Comparison of ENCODE assay signal across 16 cellular contexts in the genomic region with DNA sequence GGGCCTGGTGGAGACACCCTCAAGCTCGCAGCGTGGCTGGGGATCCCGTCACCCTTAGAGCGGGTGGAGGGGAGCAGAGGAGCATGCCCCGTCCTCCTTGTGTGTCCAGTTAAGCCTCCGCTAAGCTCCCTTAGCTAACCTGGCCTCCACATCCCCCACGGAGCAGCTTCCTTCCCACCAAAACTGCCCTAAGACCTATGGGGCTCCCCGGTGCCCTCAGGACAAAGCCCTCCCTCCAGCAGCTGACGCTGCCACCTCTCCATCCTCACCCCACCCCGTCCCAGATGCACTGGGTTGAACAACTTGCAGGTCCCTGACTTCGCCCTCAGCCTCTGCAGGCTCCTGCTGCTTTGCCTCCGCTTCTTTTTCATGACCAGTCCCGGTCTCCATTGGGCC. TPM values are rescaled to one million over a fixed set of nuclear protein-coding genes. Genes with fewer than 3 reads are reported as not detected.
A peak's percentile ranks its signal among the peaks of the same experiment; 100 is the strongest.
DNase-seq lines count a peak whose midpoint lies in the region; ATAC-seq and TF ChIP-seq lines count a peak whose summit lies in the region.
"Had no signal": no experiment of that assay in that cellular context is flagged by ENCODE, and none has a peak within 500 bp of the region (broad histone marks: within the 10 kb centered on the region; RNA-seq: fewer than 3 reads in every experiment).

No MANE protein-coding gene starts in this region.

- no peaks in the 10 kb centered on the region for H3K9me3 Mint-ChIP-seq in activated CD8-positive, alpha-beta memory T cell treated with anti-CD3 and anti-CD28 coated beads, Interleukin-2, amount 10 ng/mL, durations not matched to agents 7 days and 5 days (ENCODE audit: low read depth)
- H3K9me3 Mint-ChIP-seq: activated CD4-positive, alpha-beta memory T cell treated with anti-CD3 and anti-CD28 coated beads, Interleukin-2, amount 10 ng/mL, durations not matched to agents 7 days and 5 days had no signal

- H2BK12ac ChIP-seq in mesenchymal stem cell (ENCODE audit: low read length in 2 of 2): peak overlapping the region; percentile 23 to 83

- DNase-seq in Panc1 (ENCODE audit: low read depth, low spot score): no peak
- no peak for DNase-seq in coronary artery (ENCODE audit: low spot score)
- no peak for DNase-seq in mesenchymal stem cell
- no peak for DNase-seq in tibial nerve (ENCODE audit: low spot score in 2 of 2)
- DNase-seq in activated CD8-positive, alpha-beta memory T cell treated with anti-CD3 and anti-CD28 coated beads, Interleukin-2, amount 10 ng/mL, durations not matched to agents 7 days and 5 days: no peak
- no peak for DNase-seq in KBM-7
- no peak for DNase-seq in stimulated activated CD8-positive, alpha-beta memory T cell treated with anti-CD3 and anti-CD28 coated beads, Interleukin-4, amount 100 ng/mL, for 48 hours
- DNase-seq: activated CD4-positive, alpha-beta memory T cell treated with anti-CD3 and anti-CD28 coated beads, Interleukin-2, amount 10 ng/mL, durations not matched to agents 7 days and 5 days; activated effector memory CD4-positive, alpha-beta T cell treated with Interleukin-2 at 50 U/mL for 16 hours; KG1; NCI-H1436 treated with DMSO at 0.1 percent for 48 hours; NCI-H524 treated with DMSO at 0.1 percent for 48 hours; T-helper 9 cell had no signal

- H3K4me1 ChIP-seq in Panc1 (ENCODE audit: control insufficient read depth, insufficient read depth, low read length) (peaks cover 55% of the 10 kb centered on the region), mesenchymal stem cell (ENCODE audit: control insufficient read depth, insufficient read depth, low read depth, low read length) (peaks cover 92% of the 10 kb centered on the region), tibial nerve (peaks cover 0 to 89% (median 41%) of the 10 kb centered on the region in 4 donors)

- H4K91ac ChIP-seq in mesenchymal stem cell (ENCODE audit: low read length): peak overlapping the region; percentile 86

- H3K4me3 Mint-ChIP-seq in activated CD8-positive, alpha-beta memory T cell treated with anti-CD3 and anti-CD28 coated beads, Interleukin-2, amount 10 ng/mL, durations not matched to agents 7 days and 5 days: no peak overlapping the region
- H3K4me3 Mint-ChIP-seq: activated CD4-positive, alpha-beta memory T cell treated with anti-CD3 and anti-CD28 coated beads, Interleukin-2, amount 10 ng/mL, durations not matched to agents 7 days and 5 days had no signal

- peak overlapping the region; percentile 91 for H3K9ac ChIP-seq in mesenchymal stem cell (ENCODE audit: low read length)
- H3K9ac ChIP-seq: parathyroid adenoma had no signal

- no peak overlapping the region for H3K27ac Mint-ChIP-seq in activated CD8-positive, alpha-beta memory T cell treated with anti-CD3 and anti-CD28 coated beads, Interleukin-2, amount 10 ng/mL, durations not matched to agents 7 days and 5 days
- H3K27ac Mint-ChIP-seq: activated CD4-positive, alpha-beta memory T cell treated with anti-CD3 and anti-CD28 coated beads, Interleukin-2, amount 10 ng/mL, durations not matched to agents 7 days and 5 days had no signal

- H4K8ac ChIP-seq in mesenchymal stem cell (ENCODE audit: low read length): no peak overlapping the region

- TF ChIP-seq CTCF in Panc1 (IDR thresholded peaks at IDR 0.05) (no peak), coronary artery (IDR thresholded peaks at IDR 0.05) (no peak), tibial nerve (IDR thresholded peaks at IDR 0.05) (no peak)

- no TSS peak for BruUV-seq in Panc1 (replicated peaks; lab: Mats Ljungman, UMichigan)

- H3K4me1 Mint-ChIP-seq in activated CD8-positive, alpha-beta memory T cell treated with anti-CD3 and anti-CD28 coated beads, Interleukin-2, amount 10 ng/mL, durations not matched to agents 7 days and 5 days: peaks cover 10% of the 10 kb centered on the region

- peak overlapping the region in 1 of 2 experiments; percentile 35; a peak in 2 of 4 replicates for H3K4me3 ChIP-seq in Panc1 (ENCODE audit: low read depth in 2 of 2, low read length in 2 of 2)
- peak overlapping the region; percentile 58 for H3K4me3 ChIP-seq in coronary artery
- peak overlapping the region in 1 of 2 experiments; percentile 64 for H3K4me3 ChIP-seq in mesenchymal stem cell (ENCODE audit: insufficient read depth in 1 of 2, low read depth in 1 of 2, low read length in 2 of 2)
- peak overlapping the region in 1 of 4 donors; percentile 15 for H3K4me3 ChIP-seq in tibial nerve

- TF ChIP-seq EP300 in tibial nerve (IDR thresholded peaks at IDR 0.05): no peak

- H3K27me3 ChIP-seq in Panc1 (ENCODE audit: control insufficient read depth, insufficient read depth, low read length) (no peaks in the 10 kb centered on the region), mesenchymal stem cell (ENCODE audit: control insufficient read depth in 1 of 2, insufficient read depth in 1 of 2, low read length in 2 of 2) (no peaks in the 10 kb centered on the region), tibial nerve (peaks cover 0 to 20% of the 10 kb centered on the region in 2 donors)

- CTCF ChIA-PET in Panc1 (lab: Charles Lee): interaction anchor here (1.8 kb wide), 1 partner anchor 72 kb away, joined by 18 read pairs; no protein-coding TSS in a partner anchor
- CTCF ChIA-PET in activated CD8-positive, alpha-beta memory T cell treated with anti-CD3 and anti-CD28 coated beads, Interleukin-2, amount 10 ng/mL, durations not matched to agents 7 days and 5 days (lab: Charles Lee): interaction anchor here (0.9 to 6.7 kb wide), 5 partner anchors 11 to 116 kb away, joined by 3 to 140 read pairs (median 4); partner anchors contain the start of gene CLBA1

- 93% methylated on average over 13 of the region's 13 CpGs for WGBS in mesenchymal stem cell
- 67% methylated on average over 13 of the region's 13 CpGs for WGBS in tibial nerve, 2 donors

- peak overlapping the region; percentile 23 to 83 for H3K18ac ChIP-seq in mesenchymal stem cell (ENCODE audit: low read depth in 1 of 2, low read length in 2 of 2)

- no peaks in the 10 kb centered on the region for H3K9me3 ChIP-seq in Panc1 (ENCODE audit: control insufficient read depth, insufficient read depth, low read depth, low read length)
- H3K9me3 ChIP-seq in mesenchymal stem cell (ENCODE audit: control insufficient read depth, low read length): no peaks in the 10 kb centered on the region
- H3K9me3 ChIP-seq in tibial nerve: no peaks in the 10 kb centered on the region

- H3K4ac ChIP-seq in mesenchymal stem cell (ENCODE audit: low read depth in 1 of 2, low read length in 2 of 2): peak overlapping the region; percentile 58 to 63

- peaks cover 26% of the 10 kb centered on the region for H3K27me3 Mint-ChIP-seq in activated CD8-positive, alpha-beta memory T cell treated with anti-CD3 and anti-CD28 coated beads, Interleukin-2, amount 10 ng/mL, durations not matched to agents 7 days and 5 days

- H3K36me3 Mint-ChIP-seq in activated CD8-positive, alpha-beta memory T cell treated with anti-CD3 and anti-CD28 coated beads, Interleukin-2, amount 10 ng/mL, durations not matched to agents 7 days and 5 days: no peaks in the 10 kb centered on the region

- no peak for TF ChIP-seq POLR2A in tibial nerve (IDR thresholded peaks at IDR 0.05)

- no peak overlapping the region for H2BK120ac ChIP-seq in mesenchymal stem cell (ENCODE audit: low read depth, low read length)

- H2AFZ ChIP-seq in mesenchymal stem cell (ENCODE audit: low read depth, low read length): no peak overlapping the region

- H3K14ac ChIP-seq in mesenchymal stem cell (ENCODE audit: low read length in 2 of 2): peak overlapping the region in 1 of 2 experiments; percentile 18

- no peak overlapping the region for H3K4me2 ChIP-seq in mesenchymal stem cell (ENCODE audit: low read length, poor library complexity, severe bottlenecking)

- H2BK15ac ChIP-seq in mesenchymal stem cell (ENCODE audit: low read depth, poor library complexity, severe bottlenecking): peak overlapping the region; percentile 26

- H3K23ac ChIP-seq in mesenchymal stem cell (ENCODE audit: low read length in 2 of 2): no peak overlapping the region

- peak overlapping the region; percentile 80 for H2AK5ac ChIP-seq in mesenchymal stem cell (ENCODE audit: low read length, severe bottlenecking)

- H3K79me1 ChIP-seq in mesenchymal stem cell (replicated peaks; ENCODE audit: low read length, poor library complexity, severe bottlenecking): peaks cover 17% of the 10 kb centered on the region

- H3K27ac ChIP-seq in Panc1 (ENCODE audit: low read length): peak overlapping the region; percentile 93
- peak overlapping the region; percentile 86 to 97 for H3K27ac ChIP-seq in coronary artery
- H3K27ac ChIP-seq in mesenchymal stem cell (ENCODE audit: low read length, poor library complexity, severe bottlenecking): peak overlapping the region; percentile 86
- peak overlapping the region; percentile 30 to 94 (median 82) for H3K27ac ChIP-seq in tibial nerve

- H3K36me3 ChIP-seq in Panc1 (ENCODE audit: control insufficient read depth, insufficient read depth, low read length): peaks cover 2% of the 10 kb centered on the region; the same call in 1 of the 2 replicates
- peaks cover 0 to 5% of the 10 kb centered on the region in 2 experiments for H3K36me3 ChIP-seq in mesenchymal stem cell (ENCODE audit: control insufficient read depth in 1 of 2, insufficient read depth in 2 of 2, low read depth in 1 of 2, low read length in 2 of 2)
- H3K36me3 ChIP-seq in tibial nerve: no peaks in the 10 kb centered on the region

- intact Hi-C loops in Panc1 (cut with micrococcal nuclease; ENCODE audit: unreplicated experiment): loop anchor here (5.0 kb wide), 1 partner anchor 73 kb away; no protein-coding TSS in a partner anchor

- in situ Hi-C loops in Panc1 (cut with HindIII; ENCODE audit: low pct_unique_long_range_greater_than_20kb, low sequenced_read_pairs) (no loop called here), KBM-7 (cut with MboI; ENCODE audit: low pct_unique_long_range_greater_than_20kb, low sequenced_read_pairs) (loop anchor here (10.0 kb wide), 1 partner anchor 71 kb away; no protein-coding TSS in a partner anchor)

- no peak for ATAC-seq in Panc1
- ATAC-seq in activated CD8-positive, alpha-beta memory T cell treated with anti-CD3 and anti-CD28 coated beads, Interleukin-2, amount 10 ng/mL, durations not matched to agents 7 days and 5 days: no peak

- POLR2A ChIA-PET in Panc1 (lab: Charles Lee): interaction anchor here (0.6 to 1.3 kb wide), 2 partner anchors 11 to 308 kb away, joined by 3 to 10 read pairs; no protein-coding TSS in a partner anchor

- H2BK5ac ChIP-seq in mesenchymal stem cell (ENCODE audit: low read depth, low read length, poor library complexity, severe bottlenecking): no peak overlapping the region

RNA-seq across cellular contexts. Expression of gene AHNAK2, which starts 4.0 kb away (rescaled TPM):
- total RNA-seq in Panc1 (2021; ENCODE audit: unreplicated experiment) (223 TPM), tibial nerve (100 to 1,000 TPM in 3 of 4 donors, 10 to 100 TPM in 1; 31.2 to 152 (median 118) TPM)
- 148 TPM for polyA plus RNA-seq in Panc1 (2012; ENCODE audit: insufficient read length)
- 21.6 TPM for polyA plus RNA-seq in mesenchymal stem cell (2013, experiment 1 of 2)
- polyA plus RNA-seq in mesenchymal stem cell (2013, experiment 2 of 2): 19.4 TPM
- total RNA-seq in activated CD8-positive, alpha-beta memory T cell treated with anti-CD3 and anti-CD28 coated beads, Interleukin-2, amount 10 ng/mL, durations not matched to agents 7 days and 5 days: not detected
- total RNA-seq: activated CD4-positive, alpha-beta memory T cell treated with anti-CD3 and anti-CD28 coated beads, Interleukin-2, amount 10 ng/mL, durations not matched to agents 7 days and 5 days had no signal

RNA-seq across cellular contexts. Expression of gene CLBA1, which starts 11.4 kb away (rescaled TPM):
- total RNA-seq in Panc1 (2021; ENCODE audit: unreplicated experiment) (13.8 TPM), tibial nerve (10 to 100 TPM; 10.1 to 21.0 (median 12.8) TPM)
- 11.9 TPM for polyA plus RNA-seq in Panc1 (2012; ENCODE audit: insufficient read length)
- polyA plus RNA-seq in mesenchymal stem cell (2013, experiment 1 of 2): 5.1 TPM
- 5.4 TPM for polyA plus RNA-seq in mesenchymal stem cell (2013, experiment 2 of 2)
- under 1 TPM; 0.56 to 0.67 TPM for total RNA-seq in activated CD8-positive, alpha-beta memory T cell treated with anti-CD3 and anti-CD28 coated beads, Interleukin-2, amount 10 ng/mL, durations not matched to agents 7 days and 5 days

RNA-seq across cellular contexts. Expression of gene CDCA4, which starts 46.7 kb away (rescaled TPM):
- total RNA-seq in Panc1 (2021; ENCODE audit: unreplicated experiment) (39.9 TPM), tibial nerve (1 to 10 TPM; 5.7 to 8.5 (median 6.7) TPM)
- 32.9 TPM for polyA plus RNA-seq in Panc1 (2012; ENCODE audit: insufficient read length)
- 8.8 TPM for polyA plus RNA-seq in mesenchymal stem cell (2013, experiment 1 of 2)
- polyA plus RNA-seq in mesenchymal stem cell (2013, experiment 2 of 2): 8.9 TPM
- total RNA-seq in activated CD8-positive, alpha-beta memory T cell treated with anti-CD3 and anti-CD28 coated beads, Interleukin-2, amount 10 ng/mL, durations not matched to agents 7 days and 5 days: 10 to 100 TPM; 70.8 to 77.8 TPM

RNA-seq across cellular contexts. Expression of gene PLD4, which starts 49.5 kb away (rescaled TPM):
- total RNA-seq in Panc1 (2021; ENCODE audit: unreplicated experiment): 0.15 TPM
- polyA plus RNA-seq in Panc1 (2012; ENCODE audit: insufficient read length): not detected
- polyA plus RNA-seq in mesenchymal stem cell (2013, experiment 1 of 2): 0.01 TPM
- polyA plus RNA-seq in mesenchymal stem cell (2013, experiment 2 of 2): not detected
- total RNA-seq in tibial nerve: 1 to 10 TPM in 1 of 4 donors, not detected in 3; 2.4 TPM
- total RNA-seq in activated CD8-positive, alpha-beta memory T cell treated with anti-CD3 and anti-CD28 coated beads, Interleukin-2, amount 10 ng/mL, durations not matched to agents 7 days and 5 days: not detected
- total RNA-seq: activated CD4-positive, alpha-beta memory T cell treated with anti-CD3 and anti-CD28 coated beads, Interleukin-2, amount 10 ng/mL, durations not matched to agents 7 days and 5 days; glomerular endothelial cell; lung microvascular endothelial cell had no signal

Comparison
In these comparisons a context has a peak if more than half of its experiments do, and no peak if none do; other contexts are left out.
1. RNA of gene AHNAK2, which starts 4.0 kb away (total RNA-seq): 223 TPM in Panc1 (single experiment) and 31.2 to 152 TPM in tibial nerve; not detected in activated CD8-positive, alpha-beta memory T cell treated with anti-CD3 and anti-CD28 coated beads, Interleukin-2, amount 10 ng/mL, durations not matched to agents 7 days and 5 days; every median in the first group is over 10 times any median in the second.
2. Peak in every context shown above with its lines, with median percentiles within 50 percentile points of each other: H3K27ac ChIP-seq.